10 cellular contexts compared by ENCODE assay signal in the genomic region with DNA sequence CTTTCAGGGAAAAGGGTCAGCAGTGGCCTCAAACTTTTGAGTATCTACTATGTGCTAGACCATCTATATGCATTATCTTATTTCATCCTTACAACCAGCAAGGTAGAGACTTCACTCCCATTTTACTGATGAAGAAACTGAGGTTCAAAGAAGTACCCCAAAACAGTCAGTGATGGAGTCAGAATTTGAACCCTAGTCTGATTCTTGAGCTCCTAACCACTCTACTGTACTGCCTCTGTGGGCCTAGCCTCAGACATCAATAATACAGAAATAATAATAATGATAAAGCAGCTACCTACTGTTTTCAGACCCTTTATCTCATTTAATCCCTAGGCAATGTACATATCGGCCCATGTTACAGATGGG. TPM values are rescaled to one million over a fixed set of nuclear protein-coding genes. Genes with fewer than 3 reads are reported as not detected.
A peak's percentile ranks its signal among the peaks of the same experiment; 100 is the strongest.
DNase-seq lines count a peak whose midpoint lies in the region; ATAC-seq, FAIRE-seq and TF ChIP-seq lines count a peak whose summit lies in the region.
"Had no signal": no experiment of that assay in that cellular context is flagged by ENCODE, and none has a peak within 500 bp of the region (broad histone marks: within the 10 kb centered on the region; RNA-seq: fewer than 3 reads in every experiment).

No MANE protein-coding gene starts in this region.

- peaks cover 12 to 22% of the 10 kb centered on the region in 2 donors for H3K4me1 ChIP-seq in kidney (ENCODE audit: control insufficient read depth in 1 of 2, insufficient read depth in 1 of 2, low read depth in 1 of 2, low read length in 2 of 2)
- H3K4me1 ChIP-seq in stomach smooth muscle (ENCODE audit: control insufficient read depth, insufficient read depth, low read length) = peaks cover 32% of the 10 kb centered on the region

- H3K36me3 ChIP-seq in kidney (ENCODE audit: control insufficient read depth in 1 of 2, insufficient read depth in 2 of 2, low read length in 2 of 2) (no peaks in the 10 kb centered on the region), stomach smooth muscle (ENCODE audit: control insufficient read depth in 2 of 2, insufficient read depth in 2 of 2, low read length in 2 of 2) (no peaks in the 10 kb centered on the region)

- H3K9ac ChIP-seq in kidney (ENCODE audit: low read length in 2 of 2) (peak overlapping the region in 1 of 2 donors; percentile 41), stomach smooth muscle (ENCODE audit: low read length in 2 of 2) (peak overlapping the region; percentile 36 to 46)

- H3K4me3 ChIP-seq in kidney (ENCODE audit: low read length in 2 of 2) (peak overlapping the region in 1 of 2 donors; percentile 9), stomach smooth muscle (ENCODE audit: low read length in 2 of 2) (peak overlapping the region in 1 of 2 donors; percentile 14)

- CTCF ChIA-PET in activated CD8-positive, alpha-beta memory T cell treated with anti-CD3 and anti-CD28 coated beads, Interleukin-2, amount 10 ng/mL, durations not matched to agents 7 days and 5 days (lab: Charles Lee) = interaction anchor here (0.9 to 15.9 kb wide), 8 partner anchors 9 to 429 kb away, joined by 3 to 186 read pairs (median 3); partner anchors contain the start of genes ADA and FITM2

- H3K36me3 Mint-ChIP-seq in activated CD8-positive, alpha-beta memory T cell treated with anti-CD3 and anti-CD28 coated beads, Interleukin-2, amount 10 ng/mL, durations not matched to agents 7 days and 5 days = peaks cover 26% of the 10 kb centered on the region
- peaks cover 26% of the 10 kb centered on the region for H3K36me3 Mint-ChIP-seq in activated T-helper 2 cell treated with anti-CD3 and anti-CD28 coated beads, Interferon-gamma antibody, Interleukin-2, Interleukin-4, amounts not matched to agents 10 μg/mL and 5 μg/mL and 100 μg/mL, durations not matched to agents 14 hours and 24 hours and 36 hours (ENCODE audit: low read depth)

- peak overlapping the region; percentile 29 to 62 for H3K27ac ChIP-seq in kidney (ENCODE audit: low read depth in 2 of 2, low read length in 2 of 2)
- H3K27ac ChIP-seq in stomach smooth muscle (ENCODE audit: low read length) = peak overlapping the region; percentile 37
- H3K27ac ChIP-seq: WERI-Rb-1 had no signal

- peak overlapping the region; percentile 98 for H3K27ac Mint-ChIP-seq in activated CD8-positive, alpha-beta memory T cell treated with anti-CD3 and anti-CD28 coated beads, Interleukin-2, amount 10 ng/mL, durations not matched to agents 7 days and 5 days
- H3K27ac Mint-ChIP-seq in activated T-helper 2 cell treated with anti-CD3 and anti-CD28 coated beads, Interferon-gamma antibody, Interleukin-2, Interleukin-4, amounts not matched to agents 10 μg/mL and 5 μg/mL and 100 μg/mL, durations not matched to agents 14 hours and 24 hours and 36 hours = peak overlapping the region; percentile 87

- no peaks in the 10 kb centered on the region for H3K9me3 ChIP-seq in kidney (ENCODE audit: control insufficient read depth in 1 of 2, low read length in 2 of 2)
- peaks cover 0 to 3% of the 10 kb centered on the region in 2 donors for H3K9me3 ChIP-seq in stomach smooth muscle (ENCODE audit: control insufficient read depth in 2 of 2, low read length in 2 of 2)

- H3K9me3 Mint-ChIP-seq in activated CD8-positive, alpha-beta memory T cell treated with anti-CD3 and anti-CD28 coated beads, Interleukin-2, amount 10 ng/mL, durations not matched to agents 7 days and 5 days (ENCODE audit: low read depth) = peaks cover 2% of the 10 kb centered on the region
- no peaks in the 10 kb centered on the region for H3K9me3 Mint-ChIP-seq in activated T-helper 2 cell treated with anti-CD3 and anti-CD28 coated beads, Interferon-gamma antibody, Interleukin-2, Interleukin-4, amounts not matched to agents 10 μg/mL and 5 μg/mL and 100 μg/mL, durations not matched to agents 14 hours and 24 hours and 36 hours

- no peak for FAIRE-seq in kidney (lab: Jason Lieb, UNC)

- peak overlapping the region; percentile 61 for H3K4me3 Mint-ChIP-seq in activated CD8-positive, alpha-beta memory T cell treated with anti-CD3 and anti-CD28 coated beads, Interleukin-2, amount 10 ng/mL, durations not matched to agents 7 days and 5 days
- H3K4me3 Mint-ChIP-seq in activated T-helper 2 cell treated with anti-CD3 and anti-CD28 coated beads, Interferon-gamma antibody, Interleukin-2, Interleukin-4, amounts not matched to agents 10 μg/mL and 5 μg/mL and 100 μg/mL, durations not matched to agents 14 hours and 24 hours and 36 hours (ENCODE audit: low read depth) = no peak overlapping the region

- no peak for ATAC-seq in activated CD8-positive, alpha-beta memory T cell treated with anti-CD3 and anti-CD28 coated beads, Interleukin-2, amount 10 ng/mL, durations not matched to agents 7 days and 5 days
- no peak for ATAC-seq in HG02840 (IDR thresholded peaks at IDR 0.05; ENCODE audit: low FRiP score, unreplicated experiment)

- no peaks in the 10 kb centered on the region for H3K27me3 ChIP-seq in stomach smooth muscle (ENCODE audit: control insufficient read depth in 1 of 2, insufficient read depth in 2 of 2, low read length in 2 of 2)

- intact Hi-C loops in activated T-helper 2 cell treated with anti-CD3 and anti-CD28 coated beads, Interferon-gamma antibody, Interleukin-2, Interleukin-4, amounts not matched to agents 10 μg/mL and 5 μg/mL and 100 μg/mL, durations not matched to agents 14 hours and 24 hours and 36 hours (cut with micrococcal nuclease) = loop anchor here (5.0 kb wide), 2 partner anchors 39 to 244 kb away; partner anchors contain the start of gene YWHAB
- intact Hi-C loops in kidney (cut with DNase I) = no loop called here

- TF ChIP-seq CTCF in kidney (IDR thresholded peaks at IDR 0.05; ENCODE audit: borderline replicate concordance, extremely low read depth, insufficient read depth) = no peak

- no peak for DNase-seq in activated CD8-positive, alpha-beta memory T cell treated with anti-CD3 and anti-CD28 coated beads, Interleukin-2, amount 10 ng/mL, durations not matched to agents 7 days and 5 days
- DNase-seq in activated CD8-positive, alpha-beta memory T cell treated with anti-CD3 and anti-CD28 coated beads, Interleukin-2, amount 50 U/mL, for 48 hours = no peak
- DNase-seq in activated T-helper 2 cell treated with anti-CD3 and anti-CD28 coated beads, Interferon-gamma antibody, Interleukin-2, Interleukin-4, amounts not matched to agents 10 μg/mL and 5 μg/mL and 100 μg/mL, durations not matched to agents 14 hours and 24 hours and 36 hours (ENCODE audit: low spot score) = no peak
- no peak for DNase-seq in kidney
- DNase-seq in Kasumi-1 (lab: John Stamatoyannopoulos, UW) = no peak
- DNase-seq in islet precursor cell = no peak
- DNase-seq: NCI-H1436 treated with DMSO at 0.1 percent for 48 hours, WERI-Rb-1 had no signal

- H3K27me3 Mint-ChIP-seq in activated CD8-positive, alpha-beta memory T cell treated with anti-CD3 and anti-CD28 coated beads, Interleukin-2, amount 10 ng/mL, durations not matched to agents 7 days and 5 days = no peaks in the 10 kb centered on the region
- no peaks in the 10 kb centered on the region for H3K27me3 Mint-ChIP-seq in activated T-helper 2 cell treated with anti-CD3 and anti-CD28 coated beads, Interferon-gamma antibody, Interleukin-2, Interleukin-4, amounts not matched to agents 10 μg/mL and 5 μg/mL and 100 μg/mL, durations not matched to agents 14 hours and 24 hours and 36 hours (ENCODE audit: low read depth)

- H3K4me1 Mint-ChIP-seq in activated CD8-positive, alpha-beta memory T cell treated with anti-CD3 and anti-CD28 coated beads, Interleukin-2, amount 10 ng/mL, durations not matched to agents 7 days and 5 days = peaks cover 79% of the 10 kb centered on the region
- peaks cover 63% of the 10 kb centered on the region for H3K4me1 Mint-ChIP-seq in activated T-helper 2 cell treated with anti-CD3 and anti-CD28 coated beads, Interferon-gamma antibody, Interleukin-2, Interleukin-4, amounts not matched to agents 10 μg/mL and 5 μg/mL and 100 μg/mL, durations not matched to agents 14 hours and 24 hours and 36 hours (ENCODE audit: low read depth)

RNA-seq across cellular contexts. Expression of gene ADA, which starts 8.4 kb away (rescaled TPM):
- 100 to 1,000 TPM in 1 of 2 experiments, 10 to 100 TPM in 1; 81.4 to 114 TPM for total RNA-seq in activated CD8-positive, alpha-beta memory T cell treated with anti-CD3 and anti-CD28 coated beads, Interleukin-2, amount 10 ng/mL, durations not matched to agents 7 days and 5 days
- 33.3 and 34.5 TPM in 2 replicates for total RNA-seq in activated T-helper 2 cell treated with anti-CD3 and anti-CD28 coated beads, Interferon-gamma antibody, Interleukin-2, Interleukin-4, amounts not matched to agents 10 μg/mL and 5 μg/mL and 100 μg/mL, durations not matched to agents 14 hours and 24 hours and 36 hours
- total RNA-seq in kidney = 6.5 TPM
- 3.1 TPM for polyA plus RNA-seq in kidney (ENCODE audit: insufficient read depth, low read depth, low replicate concordance)
